In genomic region chr6:15481892-15482291, GRCh38 we compare ENCODE assay signal across 12 cellular contexts.
DNase-seq lines count a peak whose midpoint lies in the region; ATAC-seq and TF ChIP-seq lines count a peak whose summit lies in the region.
"Had no signal": no experiment of that assay in that cellular context is flagged by ENCODE, and none has a peak within 500 bp of the region (broad histone marks: within the 10 kb centered on the region; RNA-seq: fewer than 3 reads in every experiment).

No MANE protein-coding gene starts in this region.

- H4K8ac ChIP-seq in H9 (replicated peaks; ENCODE audit: insufficient read length, low read depth, low read length), result no peak overlapping the region

- H3K79me1 ChIP-seq in H9 (ENCODE audit: insufficient read depth, low read depth, low read length, poor library complexity, severe bottlenecking), result peaks cover 10% of the 10 kb centered on the region

- no peak overlapping the region for H4K91ac ChIP-seq in H9 (ENCODE audit: insufficient read length, low read depth, low read length)

- H3K27ac ChIP-seq in H9 (ENCODE audit: insufficient read length, low read depth, low read length), result no peak overlapping the region
- no peak overlapping the region for H3K27ac ChIP-seq in WERI-Rb-1
- H3K27ac ChIP-seq: 22Rv1 had no signal

- H3K27me3 Mint-ChIP-seq in H9 (ENCODE audit: low read depth), result no peaks in the 10 kb centered on the region
- no peaks in the 10 kb centered on the region for H3K27me3 Mint-ChIP-seq in naive B cell

- WGBS in H9 (ENCODE audit: extremely low coverage, insufficient read length, low lambda C conversion rate), result no CpG with 5 or more reads among the region's 5 CpGs

- no peaks in the 10 kb centered on the region for H3K9me3 ChIP-seq in H9 (ENCODE audit: control insufficient read depth, low read depth, low read length)
- H3K9me3 ChIP-seq in WERI-Rb-1 (ENCODE audit: severe bottlenecking), result no peaks in the 10 kb centered on the region

- H3K79me2 ChIP-seq in H9 (ENCODE audit: insufficient read depth, low read length), result peaks cover 65% of the 10 kb centered on the region; the same call in 1 of the 2 replicates

- no peak overlapping the region for H2BK15ac ChIP-seq in H9 (ENCODE audit: low read depth, low read length)

- H4K5ac ChIP-seq in H9 (ENCODE audit: insufficient read length, low read depth, low read length), result no peak overlapping the region

- peak in 1 of 2 donors; percentile 27 for ATAC-seq in naive B cell (ENCODE audit: low read depth in 2 of 2)
- ATAC-seq in GM21825 (IDR thresholded peaks at IDR 0.05; ENCODE audit: unreplicated experiment), result no peak

- no peak overlapping the region for H3K4ac ChIP-seq in H9 (ENCODE audit: low read depth, low read length)

- no peak for TF ChIP-seq CTCF in H9 (conservative IDR thresholded peaks at IDR 0.05)
- TF ChIP-seq CTCF in WERI-Rb-1 (IDR thresholded peaks at IDR 0.05; ENCODE audit: low read depth, low read length), result no peak

- no peak overlapping the region for H2BK20ac ChIP-seq in H9 (ENCODE audit: low read depth, low read length, poor library complexity, severe bottlenecking)

- H2AFZ ChIP-seq in H9 (ENCODE audit: low read length), result no peak overlapping the region

- no peak overlapping the region for H3K14ac ChIP-seq in H9 (ENCODE audit: insufficient read depth, low read length)

- no peak overlapping the region for H3K4me2 ChIP-seq in H9 (ENCODE audit: insufficient read depth, insufficient read length, low read length)

- no peak overlapping the region for H2BK12ac ChIP-seq in H9 (ENCODE audit: insufficient read length, low read depth, low read length)

- peaks cover 2 to 11% (median 4%) of the 10 kb centered on the region in 3 experiments; a peak in 6 of 7 replicates for H3K36me3 Mint-ChIP-seq in H9 (ENCODE audit: insufficient read depth in 1 of 3, low read depth in 3 of 3)
- H3K36me3 Mint-ChIP-seq in naive B cell, result peaks cover 7 to 15% of the 10 kb centered on the region in 2 donors

- H3K9me3 Mint-ChIP-seq in H9 (no peaks in the 10 kb centered on the region), naive B cell (no peaks in the 10 kb centered on the region)
- H3K9me3 Mint-ChIP-seq: HFFc6 had no signal

- no peak overlapping the region for H3K56ac ChIP-seq in H9 (ENCODE audit: insufficient read length, low read depth, low read length)

- no peak overlapping the region for H3K9ac ChIP-seq in H9 (ENCODE audit: extremely low read depth, insufficient read length, low read length)

- H3K23ac ChIP-seq in H9 (ENCODE audit: insufficient read length, low read depth, low read length), result no peak overlapping the region

- peaks cover 73% of the 10 kb centered on the region in 2 experiments for H3K4me1 Mint-ChIP-seq in H9
- peaks cover 39 to 61% (median 51%) of the 10 kb centered on the region in 3 donors for H3K4me1 Mint-ChIP-seq in naive B cell

- H3K4me1 ChIP-seq in H9 (ENCODE audit: insufficient read depth, low read length), result peaks cover 9% of the 10 kb centered on the region

- H4K20me1 ChIP-seq in H9 (ENCODE audit: control insufficient read depth, insufficient read depth, insufficient read length), result no peaks in the 10 kb centered on the region

- H2AK5ac ChIP-seq in H9 (ENCODE audit: insufficient read length, low read length), result no peak overlapping the region

- H3K4me3 Mint-ChIP-seq in H9 (no peak overlapping the region), naive B cell (peak overlapping the region in 4 of 8 donors; percentile 30 to 68 (median 48))
- H3K4me3 Mint-ChIP-seq: HFFc6 had no signal

- H3K27me3 ChIP-seq in H9 (ENCODE audit: insufficient read depth, low read length) (no peaks in the 10 kb centered on the region), WERI-Rb-1 (ENCODE audit: insufficient read depth, low read depth, severe bottlenecking) (no peaks in the 10 kb centered on the region)

- DNase-seq in DMS153 (lab: John Stamatoyannopoulos, UW) (peak; percentile 58), DMS153 treated with DMSO at 0.1 percent for 48 hours (lab: John Stamatoyannopoulos, UW; ENCODE audit: unreplicated experiment) (no peak), H9 (no peak), WERI-Rb-1 (peak; percentile 46), naive B cell (no peak), NCI-H2227 treated with DMSO at 0.1 percent for 48 hours (lab: John Stamatoyannopoulos, UW) (no peak), NCI-H526 (lab: John Stamatoyannopoulos, UW) (no peak)
- DNase-seq: HFFc6, NCI-H1092 treated with DMSO at 0.1 percent for 48 hours, retina had no signal

- no peak overlapping the region for H2BK120ac ChIP-seq in H9 (ENCODE audit: low read depth, low read length, poor library complexity, severe bottlenecking)

- no peaks in the 10 kb centered on the region for H3K23me2 ChIP-seq in H9 (ENCODE audit: insufficient read length, low read depth, low read length, poor library complexity, severe bottlenecking)

- H3K18ac ChIP-seq in H9 (ENCODE audit: insufficient read length, low read depth, low read length), result no peak overlapping the region

- H3T11ph ChIP-seq in H9 (ENCODE audit: low read length), result no peak overlapping the region

- H3K27ac Mint-ChIP-seq in H9 (peak overlapping the region; percentile 1 to 41 (median 4); a peak in 3 of 7 replicates), naive B cell (peak overlapping the region in 5 of 6 donors; percentile 1 to 93 (median 67))
- H3K27ac Mint-ChIP-seq: HFFc6 had no signal

- no peak overlapping the region for H3K4me3 ChIP-seq in WERI-Rb-1 (ENCODE audit: low read depth, low read length)

- no peaks in the 10 kb centered on the region for H3K36me3 ChIP-seq in WERI-Rb-1

- H2BK5ac ChIP-seq in H9 (ENCODE audit: insufficient read length, low read length), result no peak overlapping the region

Comparison
In these comparisons a context has a peak if more than half of its experiments do, and no peak if none do; other contexts are left out.
1. DNase-seq: peak in DMS153 (single experiment) and WERI-Rb-1 (single experiment); none in DMS153 treated with DMSO at 0.1 percent for 48 hours (single experiment), H9 (single experiment), naive B cell (single experiment), NCI-H2227 treated with DMSO at 0.1 percent for 48 hours (single experiment) and NCI-H526 (0 of 2).